19 cellular contexts compared by ENCODE assay signal in genomic region chr10:94210465-94211186, GRCh38.
A peak's percentile ranks its signal among the peaks of the same experiment; 100 is the strongest.
DNase-seq lines count a peak whose midpoint lies in the region; ATAC-seq, FAIRE-seq and TF ChIP-seq lines count a peak whose summit lies in the region.
"Had no signal": no experiment of that assay in that cellular context is flagged by ENCODE, and none has a peak within 500 bp of the region (broad histone marks: within the 10 kb centered on the region; RNA-seq: fewer than 3 reads in every experiment).

No MANE protein-coding gene starts in this region.

- no peak for FAIRE-seq in HepG2 (lab: Jason Lieb, UNC)
- FAIRE-seq: HTR-8/SVneo had no signal

- H3K27me3 ChIP-seq in HepG2 (ENCODE audit: control insufficient read depth in 1 of 2, insufficient read depth in 2 of 2, low read length in 2 of 2) (no peaks in the 10 kb centered on the region), right lobe of liver (no peaks in the 10 kb centered on the region), gastrocnemius medialis (no peaks in the 10 kb centered on the region)
- H3K27me3 ChIP-seq: transverse colon had no signal

- H3K4me3 ChIP-seq in HepG2 (replicated peaks in 1 of 3; ENCODE audit: insufficient read depth in 1 of 3, low read depth in 2 of 3, low read length in 3 of 3) (no peak overlapping the region), right lobe of liver (no peak overlapping the region), gastrocnemius medialis (no peak overlapping the region)
- H3K4me3 ChIP-seq: smooth muscle cell, transverse colon had no signal

- no peaks in the 10 kb centered on the region for H4K20me1 ChIP-seq in HepG2 (ENCODE audit: insufficient read depth, low read length)

- peaks cover 9% of the 10 kb centered on the region; the same call in 1 of the 2 replicates for H3K4me1 ChIP-seq in HepG2 (ENCODE audit: insufficient read depth, low read length)
- peaks cover 0 to 41% (median 13%) of the 10 kb centered on the region in 4 donors for H3K4me1 ChIP-seq in right lobe of liver
- H3K4me1 ChIP-seq in gastrocnemius medialis = peaks cover 41 to 61% of the 10 kb centered on the region in 2 donors
- H3K4me1 ChIP-seq: foreskin keratinocyte, transverse colon had no signal

- no peak overlapping the region for H3K4me2 ChIP-seq in HepG2 (ENCODE audit: low read depth, low read length)
- H3K4me2 ChIP-seq: smooth muscle cell had no signal

- ATAC-seq in HepG2 = peak; percentile 41; the same call in 2 of the 3 replicates
- no peak for ATAC-seq in right lobe of liver
- ATAC-seq in gastrocnemius medialis = no peak
- no peak for ATAC-seq in GM19463 (IDR thresholded peaks at IDR 0.05; ENCODE audit: unreplicated experiment)
- ATAC-seq: activated CD8-positive, alpha-beta T cell treated with anti-CD3 and anti-CD28 coated beads, Interleukin-2, amount 10 ng/mL, durations not matched to agents 7 days and 5 days; activated T-cell treated with anti-CD3 and anti-CD28 coated beads, Interleukin-2, amount 50 U/mL, for 4 hours; foreskin keratinocyte had no signal

- no TSS peak for BruUV-seq in HepG2 (replicated peaks; lab: Mats Ljungman, UMichigan)

- H3K9ac ChIP-seq in HepG2 (ENCODE audit: insufficient read depth, low read depth, low read length) = no peak overlapping the region

- WGBS in HepG2 (ENCODE audit: low lambda C conversion rate) = 12% methylated on average over 4 of the region's 4 CpGs
- WGBS in right lobe of liver (ENCODE audit: insufficient coverage, low coverage, low lambda C conversion rate, missing lambda C conversion rate) = 19% methylated on average over 3 of the region's 4 CpGs

- no peak overlapping the region for H2AFZ ChIP-seq in HepG2 (ENCODE audit: low read length)

- intact Hi-C loops in HepG2 (cut with micrococcal nuclease; ENCODE audit: unreplicated experiment) (no loop called here), right lobe of liver (cut with DNase I) (no loop called here), gastrocnemius medialis (cut with DNase I; ENCODE audit: low total_unique reads) (loop anchor here (5.0 kb wide), 2 partner anchors 78 to 218 kb away; partner anchors contain the start of gene PLCE1)

- DNase-seq in HepG2 (ENCODE audit: low spot score) = peak; percentile 6
- DNase-seq in right lobe of liver = no peak
- peak; percentile 72 for DNase-seq in left kidney (ENCODE audit: low read depth, low spot score)
- peak in 1 of 2 donors; percentile 31 for DNase-seq in gastrocnemius medialis
- DNase-seq in substantia nigra (lab: John Stamatoyannopoulos, UW) = no peak
- no peak for DNase-seq in HCEC 1CT
- no peak for DNase-seq in activated gamma-delta T cell treated with Interleukin-2 at 50 U/mL for 16 hours
- DNase-seq: activated CD8-positive, alpha-beta T cell treated with anti-CD3 and anti-CD28 coated beads, Interleukin-2, amount 10 ng/mL, durations not matched to agents 7 days and 5 days; activated T-cell treated with anti-CD3 and anti-CD28 coated beads, Interleukin-2, amount 50 U/mL, for 4 hours; CD4-positive, CD25-positive, alpha-beta regulatory T cell; cortex of kidney; DMS79; foreskin keratinocyte; NCI-H1436 treated with DMSO at 0.1 percent for 48 hours; SHP77; transverse colon had no signal

- no peak for TF ChIP-seq RAD21 in HepG2 (CRISPR knock-in tag; IDR thresholded peaks at IDR 0.05)

- in situ Hi-C loops in HepG2 (cut with HindIII; ENCODE audit: extremely low pct_ligation_motif_present, low pct_unique_long_range_greater_than_20kb) = no loop called here
- in situ Hi-C loops in gastrocnemius medialis (cut with MboI; ENCODE audit: low sequenced_read_pairs in 4 of 4) = no loop called here

- CTCF ChIA-PET in HepG2 (lab: Yijun Ruan, JAX; ENCODE audit: low intra/inter-chr PET ratio, low total read pairs) = no interaction called here

- no peaks in the 10 kb centered on the region for H3K79me2 ChIP-seq in HepG2 (ENCODE audit: insufficient read depth, low read length)

- H3K27ac ChIP-seq in HepG2 (ENCODE audit: extremely low read length, insufficient read depth, low read length) (no peak overlapping the region), right lobe of liver (no peak overlapping the region), gastrocnemius medialis (peak overlapping the region; percentile 56 to 87 (median 68)), substantia nigra (ENCODE audit: low read depth, low read length, poor library complexity, severe bottlenecking) (no peak overlapping the region)
- H3K27ac ChIP-seq: foreskin keratinocyte had no signal

- no peak for TF ChIP-seq CTCF in HepG2 (CRISPR knock-in tag; IDR thresholded peaks at IDR 0.05)
- no peak for TF ChIP-seq CTCF in right lobe of liver (IDR thresholded peaks at IDR 0.05)
- TF ChIP-seq CTCF in gastrocnemius medialis (IDR thresholded peaks at IDR 0.05 in 4 of 5, conservative IDR thresholded peaks at IDR 0.05 in 1 of 5) = no peak

- no peak for TF ChIP-seq EP300 in HepG2 (IDR thresholded peaks at IDR 0.05; ENCODE audit: low read depth in 2 of 2, low read length in 2 of 2)
- no peak for TF ChIP-seq EP300 in HepG2 (CRISPR knock-in tag; IDR thresholded peaks at IDR 0.05; ENCODE audit: borderline replicate concordance)

- H3K9me3 ChIP-seq in HepG2 (ENCODE audit: low read length) (no peaks in the 10 kb centered on the region), right lobe of liver (no peaks in the 10 kb centered on the region), gastrocnemius medialis (no peaks in the 10 kb centered on the region)
- H3K9me3 ChIP-seq: transverse colon had no signal

- TF ChIP-seq POLR2A in HepG2 (IDR thresholded peaks at IDR 0.05; ENCODE audit: insufficient read depth in 1 of 2, low read depth in 2 of 2, low read length in 2 of 2) (no peak), right lobe of liver (IDR thresholded peaks at IDR 0.05) (no peak), gastrocnemius medialis (IDR thresholded peaks at IDR 0.05) (no peak)

- H3K36me3 ChIP-seq in HepG2 (replicated peaks in 1 of 2; ENCODE audit: control insufficient read depth in 1 of 2, insufficient read depth in 2 of 2, low read length in 2 of 2) = no peaks in the 10 kb centered on the region
- no peaks in the 10 kb centered on the region for H3K36me3 ChIP-seq in right lobe of liver
- H3K36me3 ChIP-seq in gastrocnemius medialis = no peaks in the 10 kb centered on the region
- H3K36me3 ChIP-seq: transverse colon had no signal

- POLR2A ChIA-PET in HepG2 (lab: Yijun Ruan, JAX) = no interaction called here

TF ChIP-seq in HepG2, 621 proteins besides CTCF, POLR2A, EP300 and RAD21:
- TF ChIP-seq RARA (CRISPR knock-in tag; IDR thresholded peaks at IDR 0.05) (peak; percentile 67), IRX3 (CRISPR knock-in tag; IDR thresholded peaks at IDR 0.05; ENCODE audit: borderline replicate concordance, low read depth) (no peak)

Comparison
In these comparisons a context has a peak if more than half of its experiments do, and no peak if none do; other contexts are left out.
1. DNase-seq: peak in HepG2 (single experiment) and left kidney (single experiment); none in right lobe of liver (0 of 3), substantia nigra (0 of 49), HCEC 1CT (single experiment) and activated gamma-delta T cell treated with Interleukin-2 at 50 U/mL for 16 hours (single experiment).
2. H3K27ac ChIP-seq: peak in gastrocnemius medialis (4 of 4); none in HepG2 (single experiment), right lobe of liver (0 of 3) and substantia nigra (single experiment).